Comparison of ENCODE assay signal across 15 cellular contexts in the genomic region with DNA sequence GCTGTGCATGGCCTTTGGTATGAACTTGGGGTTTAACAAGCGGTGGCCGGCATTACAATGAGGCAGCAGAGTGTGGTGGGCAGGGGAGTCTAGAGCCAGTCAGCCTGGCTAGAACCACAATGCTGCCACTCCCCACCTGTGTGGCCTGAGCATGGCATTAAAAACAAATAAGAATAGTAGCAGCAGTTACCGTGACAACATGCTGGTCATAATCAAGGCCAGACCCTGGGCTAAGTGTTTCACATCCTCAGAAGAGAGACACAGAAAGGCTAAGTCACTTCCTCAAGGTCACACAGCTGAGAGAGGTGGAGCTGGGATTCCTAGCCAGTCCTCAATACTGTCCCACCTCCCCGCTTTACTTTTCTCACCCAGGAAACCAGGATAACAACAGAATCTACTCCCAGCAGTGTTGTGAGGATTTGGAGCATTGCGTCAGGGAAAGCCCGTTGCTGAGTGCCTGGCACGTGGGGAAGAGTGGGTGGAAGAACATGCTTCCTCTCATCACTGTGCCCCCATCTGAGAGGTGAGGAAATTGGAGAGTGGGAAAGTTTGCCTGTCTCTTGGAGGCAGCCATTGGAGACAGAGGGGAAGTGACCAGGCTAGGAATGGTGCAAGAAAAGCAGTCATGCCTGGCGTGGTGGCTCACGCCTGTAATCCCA.
"Had no signal": no experiment of that assay in that cellular context is flagged by ENCODE, and none has a peak within 500 bp of the region (broad histone marks: within the 10 kb centered on the region; RNA-seq: fewer than 3 reads in every experiment).

No MANE protein-coding gene starts in this region.

- H3K27ac ChIP-seq: brain microvascular endothelial cell, right lobe of liver had no signal

- H3K4me3 Mint-ChIP-seq: activated naive CD8-positive, alpha-beta T cell treated with anti-CD3 and anti-CD28 coated beads for 36 hours; endodermal cell; naive B cell; T-helper 17 cell had no signal

- H3K4me1 Mint-ChIP-seq: activated naive CD8-positive, alpha-beta T cell treated with anti-CD3 and anti-CD28 coated beads for 36 hours; endodermal cell; T-helper 17 cell had no signal

- DNase-seq: activated gamma-delta T cell; activated naive CD8-positive, alpha-beta T cell treated with anti-CD3 and anti-CD28 coated beads for 36 hours; activated T-cell treated with anti-CD3 and anti-CD28 coated beads, Interleukin-2, amount 50 U/mL, for 1 hour; brain microvascular endothelial cell; endodermal cell; glutamatergic neuron; left cardiac atrium; naive B cell; posterior cingulate gyrus; right lobe of liver; stimulated activated naive CD4-positive, alpha-beta T cell treated with Interleukin-2 at 50 U/mL for 16 hours; T-helper 17 cell had no signal

- H3K36me3 ChIP-seq: right lobe of liver had no signal

- H3K27me3 Mint-ChIP-seq: activated naive CD8-positive, alpha-beta T cell treated with anti-CD3 and anti-CD28 coated beads for 36 hours; naive B cell; T-helper 17 cell had no signal

- H3K4me3 ChIP-seq: lung, right lobe of liver had no signal

- H3K9me3 ChIP-seq: right lobe of liver had no signal

- ATAC-seq: activated CD4-positive, CD25-positive, alpha-beta regulatory T cell treated with anti-CD3 and anti-CD28 coated beads, Interleukin-2, amount 50 U/mL, for 24 hours; esophagus mucosa; left cardiac atrium; right lobe of liver; T-helper 17 cell had no signal

- H3K27ac Mint-ChIP-seq: activated naive CD8-positive, alpha-beta T cell treated with anti-CD3 and anti-CD28 coated beads for 36 hours; endodermal cell; T-helper 17 cell had no signal

- H3K9me3 Mint-ChIP-seq: activated naive CD8-positive, alpha-beta T cell treated with anti-CD3 and anti-CD28 coated beads for 36 hours; endodermal cell; naive B cell had no signal

- H3K27me3 ChIP-seq: brain microvascular endothelial cell, right lobe of liver had no signal
